In genomic region chr2:219269362-219270054, GRCh38 we compare ENCODE assay signal across 1 cellular context.
TF ChIP-seq lines count a peak whose summit lies in the region.

No MANE protein-coding gene starts in this region.

TF ChIP-seq in HepG2, 621 proteins besides CTCF, POLR2A, EP300 and RAD21 (continues in another document):
- TF ChIP-seq RBM22 (optimal IDR thresholded peaks at IDR 0.05; ENCODE audit: low read length) (no peak), FOXP4 (CRISPR knock-in tag; IDR thresholded peaks at IDR 0.05) (no peak; the same call in 1 of the 2 replicates), ARID5B (CRISPR knock-in tag; IDR thresholded peaks at IDR 0.05) (peak; percentile 34), ZNF607 (CRISPR knock-in tag; IDR thresholded peaks at IDR 0.05; ENCODE audit: borderline replicate concordance) (no peak), ARNT2 (CRISPR knock-in tag; IDR thresholded peaks at IDR 0.05; ENCODE audit: low read depth) (no peak), SPEN (CRISPR knock-in tag; IDR thresholded peaks at IDR 0.05; ENCODE audit: low read depth) (no peak), PHF20 (CRISPR knock-in tag; IDR thresholded peaks at IDR 0.05) (no peak), ZNF703 (CRISPR knock-in tag; IDR thresholded peaks at IDR 0.05; ENCODE audit: borderline replicate concordance) (no peak), PRMT3 (CRISPR knock-in tag; IDR thresholded peaks at IDR 0.05; ENCODE audit: borderline replicate concordance, low read depth) (no peak), HHEX (CRISPR knock-in tag; IDR thresholded peaks at IDR 0.05) (no peak), ZNF251 (CRISPR knock-in tag; IDR thresholded peaks at IDR 0.05) (no peak), MBNL3 (CRISPR knock-in tag; conservative IDR thresholded peaks at IDR 0.05) (no peak), HDAC2 (CRISPR knock-in tag; IDR thresholded peaks at IDR 0.05) (0 out of 2 replicates have a peak, but pooled peaks have one; percentile 53), ZNF792 (CRISPR knock-in tag; IDR thresholded peaks at IDR 0.05) (no peak), SRSF9 (IDR thresholded peaks at IDR 0.05; ENCODE audit: borderline replicate concordance, insufficient read depth, low read depth, low read length, poor library complexity, severe bottlenecking) (no peak), ZNF678 (CRISPR knock-in tag; IDR thresholded peaks at IDR 0.05) (no peak), CENPBD1 (CRISPR knock-in tag; IDR thresholded peaks at IDR 0.05; ENCODE audit: borderline replicate concordance, low read depth) (no peak), ZNF33B (CRISPR knock-in tag; IDR thresholded peaks at IDR 0.05) (no peak), CBX5 (CRISPR knock-in tag; IDR thresholded peaks at IDR 0.05; ENCODE audit: borderline replicate concordance) (0 out of 2 replicates have a peak, but pooled peaks have one; percentile 31), SIN3A (IDR thresholded peaks at IDR 0.05; ENCODE audit: borderline replicate concordance, low read depth, low read length) (peak; percentile 29; the same call in 1 of the 2 replicates), ZNF253 (CRISPR knock-in tag; IDR thresholded peaks at IDR 0.05; ENCODE audit: borderline replicate concordance) (no peak), BCL6 (CRISPR knock-in tag; IDR thresholded peaks at IDR 0.05) (no peak), ZBTB40 (IDR thresholded peaks at IDR 0.05) (no peak), ZBTB40 (CRISPR knock-in tag; IDR thresholded peaks at IDR 0.05) (no peak), ZNF331 (CRISPR knock-in tag; IDR thresholded peaks at IDR 0.05) (no peak), SP2 (CRISPR knock-in tag; IDR thresholded peaks at IDR 0.05) (no peak), ZMYM2 (CRISPR knock-in tag; IDR thresholded peaks at IDR 0.05) (peak; percentile 47; the same call in 1 of the 2 replicates), NFKBIZ (CRISPR knock-in tag; IDR thresholded peaks at IDR 0.05) (no peak), ATF6 (CRISPR knock-in tag; conservative IDR thresholded peaks at IDR 0.05) (no peak), SIX1 (CRISPR knock-in tag; IDR thresholded peaks at IDR 0.05; ENCODE audit: borderline replicate concordance) (no peak), TFDP1 (CRISPR knock-in tag; IDR thresholded peaks at IDR 0.05; ENCODE audit: borderline replicate concordance) (0 out of 2 replicates have a peak, but pooled peaks have one; percentile 32), MATR3 (CRISPR knock-in tag; IDR thresholded peaks at IDR 0.05) (no peak), ZNF160 (CRISPR knock-in tag; IDR thresholded peaks at IDR 0.05) (no peak), SSRP1 (CRISPR knock-in tag; IDR thresholded peaks at IDR 0.05) (no peak), TIGD3 (CRISPR knock-in tag; IDR thresholded peaks at IDR 0.05; ENCODE audit: borderline replicate concordance) (no peak), ZFP91 (CRISPR knock-in tag; IDR thresholded peaks at IDR 0.05; ENCODE audit: borderline replicate concordance) (peak; percentile 57; the same call in 1 of the 2 replicates), AGO1 (IDR thresholded peaks at IDR 0.05; ENCODE audit: low read depth, low read length, poor library complexity, severe bottlenecking) (no peak), ZMYM4 (CRISPR knock-in tag; IDR thresholded peaks at IDR 0.05) (peak; percentile 59; the same call in 1 of the 2 replicates), MED13 (CRISPR knock-in tag; IDR thresholded peaks at IDR 0.05) (no peak), BORCS8-MEF2B (CRISPR knock-in tag; IDR thresholded peaks at IDR 0.05) (peak; percentile 14; the same call in 1 of the 2 replicates)
